14 cellular contexts compared by ENCODE assay signal in the genomic region with DNA sequence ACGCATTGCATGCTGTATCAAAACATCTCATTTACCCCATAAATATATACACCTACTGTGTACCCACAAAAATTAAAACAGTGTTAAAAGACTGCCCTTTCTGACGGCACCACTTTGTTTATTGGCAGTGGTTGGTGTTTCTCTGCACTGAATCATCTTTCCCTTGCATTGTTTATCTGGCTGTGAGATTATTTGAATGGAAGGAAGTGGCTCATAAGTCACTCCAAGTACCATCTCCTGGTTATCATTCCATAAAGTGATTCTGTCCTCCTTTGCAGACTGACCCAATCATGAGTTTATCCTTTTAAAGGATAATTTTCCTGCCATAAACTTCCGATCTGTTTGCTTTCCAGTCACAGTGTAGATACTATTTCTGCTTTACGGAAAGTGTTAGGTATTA.
"Had no signal": no experiment of that assay in that cellular context is flagged by ENCODE, and none has a peak within 500 bp of the region (broad histone marks: within the 10 kb centered on the region; RNA-seq: fewer than 3 reads in every experiment).

No MANE protein-coding gene starts in this region.

- H3K27me3 ChIP-seq: neutrophil, testis had no signal

- H3K4me3 ChIP-seq: testis had no signal

- H3K79me2 ChIP-seq: parathyroid adenoma had no signal

- H3K9ac ChIP-seq: parathyroid adenoma had no signal

- H3K4me1 ChIP-seq: parathyroid adenoma had no signal

- H3K9me3 ChIP-seq: neutrophil, testis had no signal

- H2AFZ ChIP-seq: parathyroid adenoma had no signal

- H3K36me3 ChIP-seq: neutrophil had no signal

- DNase-seq: activated B cell treated with CpG ODN at 0.5 μM for 24 hours; activated CD4-positive, alpha-beta memory T cell treated with anti-CD3 and anti-CD28 coated beads for 36 hours; activated CD4-positive, alpha-beta T cell treated with anti-CD3 and anti-CD28 coated beads for 4 hours; activated naive CD8-positive, alpha-beta T cell treated with anti-CD3 and anti-CD28 coated beads for 36 hours; activated T-cell treated with anti-CD3 and anti-CD28 coated beads for 4 hours; amniotic stem cell; caudate nucleus; stimulated activated CD4-positive, alpha-beta T cell treated with anti-CD3 and anti-CD28 coated beads, Interleukin-4, amount 100 ng/mL, for 24 hours; testis had no signal

- ATAC-seq: natural killer cell treated with Interleukin-12 subunit alpha and Interleukin-12 subunit beta and Interleukin-15 and Interleukin-18, amount 100 ng/mL, for 72 hours; sciatic nerve; stimulated activated memory B cell treated with anti-CD40 and anti-IgM and Interleukin-4, amounts not matched to agents 10 μg/mL and 1 μg/mL and 100 μg/mL, for 72 hours had no signal

- H3K27ac ChIP-seq: neutrophil, parathyroid adenoma had no signal
